In the genomic region with DNA sequence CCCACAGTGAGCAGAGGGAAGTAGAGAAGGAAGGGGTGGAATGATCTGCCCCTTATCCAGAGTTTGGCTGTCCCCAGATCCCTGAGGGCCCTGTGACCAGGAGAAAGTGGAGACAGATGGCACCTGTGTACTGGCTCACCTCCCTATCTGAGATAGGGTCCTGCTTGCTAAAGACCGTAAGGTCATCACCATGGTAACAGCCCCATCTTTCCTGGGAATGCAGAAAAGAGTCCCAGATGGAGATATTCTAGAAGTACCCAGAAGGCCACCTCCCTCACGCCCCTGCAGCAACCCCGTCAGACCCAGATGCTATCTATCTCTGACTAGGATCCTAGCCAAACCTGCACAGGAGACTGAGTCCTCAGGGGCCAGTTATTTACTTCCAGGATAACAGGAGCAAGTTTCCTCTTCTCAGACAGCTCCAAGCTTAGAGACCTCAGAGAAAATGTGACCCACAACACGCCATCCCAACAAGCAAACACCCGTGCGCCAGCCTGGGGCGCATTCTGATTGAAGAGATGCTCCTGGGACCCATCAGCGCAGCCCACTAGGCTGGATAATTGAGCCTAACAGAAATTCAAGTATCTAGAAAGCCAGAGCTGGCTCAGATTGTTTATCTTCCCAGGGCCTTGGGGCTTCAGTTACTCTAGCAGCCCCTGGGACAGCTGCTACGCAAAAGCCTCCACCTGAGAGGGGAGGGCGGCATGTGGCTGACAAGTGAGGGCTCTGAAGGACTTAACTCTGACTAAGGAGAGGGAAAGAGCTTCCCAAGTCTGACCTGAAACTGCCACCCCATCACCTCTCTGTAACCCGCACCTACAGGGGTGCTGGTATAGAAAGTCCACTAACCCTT, we compare ENCODE assay signal across 7 cellular contexts.
DNase-seq lines count a peak whose midpoint lies in the region; ATAC-seq and TF ChIP-seq lines count a peak whose summit lies in the region.
"Had no signal": no experiment of that assay in that cellular context is flagged by ENCODE, and none has a peak within 500 bp of the region (broad histone marks: within the 10 kb centered on the region; RNA-seq: fewer than 3 reads in every experiment).

No MANE protein-coding gene starts in this region.

- peak overlapping the region; percentile 78 for H3K9ac ChIP-seq in mucosa of stomach (ENCODE audit: low read length)

- H3K4me3 ChIP-seq in GM12864 (ENCODE audit: low read depth, low read length) (peak overlapping the region; percentile 63), WERI-Rb-1 (ENCODE audit: low read depth, low read length) (no peak overlapping the region), mucosa of stomach (ENCODE audit: low read length) (peak overlapping the region; percentile 80)

- TF ChIP-seq CTCF in GM12864 (IDR thresholded peaks at IDR 0.05; ENCODE audit: low read depth, low read length, missing control alignments) = no peak
- no peak for TF ChIP-seq CTCF in WERI-Rb-1 (IDR thresholded peaks at IDR 0.05; ENCODE audit: low read depth, low read length)

- no peak for ATAC-seq in HG02870 (IDR thresholded peaks at IDR 0.05; ENCODE audit: unreplicated experiment)
- no peak for ATAC-seq in HG03439 (IDR thresholded peaks at IDR 0.05; ENCODE audit: unreplicated experiment)

- DNase-seq in GM12864 (ENCODE audit: low read depth) = no peak
- peak; percentile 48 for DNase-seq in WERI-Rb-1
- DNase-seq in SW480 (ENCODE audit: low spot score) = no peak
- DNase-seq: islet precursor cell had no signal

- no peaks in the 10 kb centered on the region for H3K9me3 ChIP-seq in WERI-Rb-1 (ENCODE audit: severe bottlenecking)
- H3K9me3 ChIP-seq in mucosa of stomach (ENCODE audit: control insufficient read depth, low read length) = no peaks in the 10 kb centered on the region

- H3K27me3 ChIP-seq in WERI-Rb-1 (ENCODE audit: insufficient read depth, low read depth, severe bottlenecking) (no peaks in the 10 kb centered on the region), mucosa of stomach (ENCODE audit: control insufficient read depth, insufficient read depth, low read length) (no peaks in the 10 kb centered on the region)

- peaks cover 38% of the 10 kb centered on the region for H3K4me1 ChIP-seq in mucosa of stomach (ENCODE audit: control insufficient read depth, insufficient read depth, low read length)

- H3K36me3 ChIP-seq in WERI-Rb-1 (peaks cover 28% of the 10 kb centered on the region), mucosa of stomach (ENCODE audit: control insufficient read depth, insufficient read depth, low read length) (peaks cover 11% of the 10 kb centered on the region)

- H3K27ac ChIP-seq in WERI-Rb-1 = no peak overlapping the region
